ENCODE assay signal across 1 cellular context in the genomic region with DNA sequence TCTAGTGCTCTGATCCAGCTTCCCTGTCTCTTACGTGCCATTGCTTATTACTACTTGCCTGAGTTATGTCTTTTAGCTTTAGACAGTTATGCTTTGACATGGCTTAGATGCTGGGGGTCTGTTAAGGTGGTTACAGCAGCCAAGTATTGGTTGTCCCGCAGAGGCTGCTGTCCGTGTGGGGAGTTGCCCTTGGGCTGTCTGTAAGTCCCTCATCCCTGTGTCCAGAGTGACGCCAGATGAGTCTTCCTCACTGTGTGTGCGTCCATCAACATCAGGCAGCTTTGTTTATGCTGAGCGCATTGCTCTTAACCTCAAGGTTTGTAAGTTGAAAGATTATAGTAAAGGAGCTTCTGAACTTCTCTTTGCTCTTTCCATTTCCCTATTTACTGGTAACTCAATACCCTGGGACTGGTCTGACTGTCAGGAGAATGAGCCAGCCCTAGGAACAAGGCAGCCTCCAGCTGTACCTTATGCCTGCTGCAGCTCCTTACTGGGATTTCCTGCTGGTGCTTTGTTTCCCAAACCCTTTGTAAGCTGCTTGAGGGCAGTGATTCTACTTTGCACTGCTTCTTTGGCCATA.
TF ChIP-seq lines count a peak whose summit lies in the region.

No MANE protein-coding gene starts in this region.

TF ChIP-seq in H1, 55 proteins besides CTCF, POLR2A, EP300 and RAD21:
- TF ChIP-seq TAF1 (IDR thresholded peaks at IDR 0.05; ENCODE audit: low read depth, low read length): no peak
- no peak for TF ChIP-seq TEAD4 (IDR thresholded peaks at IDR 0.05; ENCODE audit: low read depth, low read length)
- TF ChIP-seq FOSL1 (IDR thresholded peaks at IDR 0.05; ENCODE audit: insufficient read depth, low read depth, low read length): no peak
- TF ChIP-seq RXRA (IDR thresholded peaks at IDR 0.05; ENCODE audit: insufficient read depth, low read depth, low read length): no peak
- no peak for TF ChIP-seq SRF (IDR thresholded peaks at IDR 0.05; ENCODE audit: low read depth, low read length)
- no peak for TF ChIP-seq ZNF274 (IDR thresholded peaks at IDR 0.05; ENCODE audit: borderline replicate concordance, extremely low read depth, low read length)
- no peak for TF ChIP-seq KDM1A (IDR thresholded peaks at IDR 0.05; ENCODE audit: borderline replicate concordance, low read length)
